In the genomic region with DNA sequence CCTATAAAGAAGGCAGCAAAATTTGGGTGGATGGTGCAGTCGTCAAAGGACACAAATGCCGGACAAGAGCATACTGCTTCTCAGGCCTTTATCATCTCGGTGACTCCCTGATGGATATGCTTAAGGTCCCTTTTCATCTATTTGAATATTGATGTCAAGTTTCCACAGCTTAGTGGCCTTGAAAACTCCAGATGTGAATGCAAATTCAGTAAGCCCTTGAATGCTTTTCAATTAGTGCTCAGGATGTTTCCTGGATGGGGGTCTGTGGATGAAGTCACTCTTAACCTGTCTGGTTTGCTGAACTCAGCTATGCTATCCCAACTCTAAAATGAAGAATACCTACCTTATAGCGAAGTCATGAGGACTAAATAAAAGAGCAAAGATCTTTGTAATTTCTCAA, we compare ENCODE assay signal across 28 cellular contexts. TPM values are rescaled to one million over a fixed set of nuclear protein-coding genes. Genes with fewer than 3 reads are reported as not detected.
"Had no signal": no experiment of that assay in that cellular context is flagged by ENCODE, and none has a peak within 500 bp of the region (broad histone marks: within the 10 kb centered on the region; RNA-seq: fewer than 3 reads in every experiment).

No MANE protein-coding gene starts in this region.

- H3K27ac ChIP-seq: ascending aorta, breast epithelium, cardiac muscle cell, colonic mucosa, epithelial cell of prostate, esophagus squamous epithelium, heart left ventricle had no signal

- H3K4me3 ChIP-seq: ascending aorta, breast epithelium, cardiac muscle cell, colonic mucosa, esophagus squamous epithelium, heart left ventricle had no signal

- H3K4me3 Mint-ChIP-seq: activated CD4-positive, alpha-beta memory T cell treated with anti-CD3 and anti-CD28 coated beads for 36 hours; activated CD4-positive, alpha-beta T cell treated with anti-CD3 and anti-CD28 coated beads for 36 hours; activated CD4-positive, alpha-beta T cell treated with anti-CD3 and anti-CD28 coated beads, Interleukin-2, amount 10 ng/mL, durations not matched to agents 24 days and 14 days; activated naive CD4-positive, alpha-beta T cell treated with anti-CD3 and anti-CD28 coated beads, Interleukin-2, amount 10 ng/mL, durations not matched to agents 7 days and 5 days; activated naive CD8-positive, alpha-beta T cell treated with anti-CD3 and anti-CD28 coated beads, Interleukin-2, amount 10 ng/mL, durations not matched to agents 7 days and 5 days; activated T-cell treated with anti-CD3 and anti-CD28 coated beads, Interleukin-2, amount 50 U/mL, for 24 hours; activated T-cell treated with anti-CD3 and anti-CD28 coated beads, Interleukin-2, amount 50 U/mL, for 72 hours; brain; T-helper 17 cell had no signal

- H3K9me3 Mint-ChIP-seq: activated CD4-positive, alpha-beta memory T cell treated with anti-CD3 and anti-CD28 coated beads for 36 hours; activated CD4-positive, alpha-beta T cell treated with anti-CD3 and anti-CD28 coated beads, Interleukin-2, amount 10 ng/mL, durations not matched to agents 24 days and 14 days; activated naive CD4-positive, alpha-beta T cell treated with anti-CD3 and anti-CD28 coated beads, Interleukin-2, amount 10 ng/mL, durations not matched to agents 7 days and 5 days; activated naive CD4-positive, alpha-beta T cell treated with anti-CD3 and anti-CD28 coated beads, Interleukin-2, amount 50 U/mL, for 72 hours; activated naive CD8-positive, alpha-beta T cell treated with anti-CD3 and anti-CD28 coated beads, Interleukin-2, amount 10 ng/mL, durations not matched to agents 7 days and 5 days; activated T-cell treated with anti-CD3 and anti-CD28 coated beads, Interleukin-2, amount 50 U/mL, for 24 hours; activated T-cell treated with anti-CD3 and anti-CD28 coated beads, Interleukin-2, amount 50 U/mL, for 72 hours; brain had no signal

- H3K4me1 ChIP-seq: ascending aorta, breast epithelium, colonic mucosa had no signal

- DNase-seq: activated CD4-positive, alpha-beta memory T cell treated with anti-CD3 and anti-CD28 coated beads for 36 hours; activated CD4-positive, alpha-beta T cell treated with anti-CD3 and anti-CD28 coated beads for 36 hours; activated CD4-positive, alpha-beta T cell treated with anti-CD3 and anti-CD28 coated beads, Interleukin-2, amount 10 ng/mL, durations not matched to agents 24 days and 14 days; activated CD4-positive, CD25-positive, alpha-beta regulatory T cell; activated CD4-positive, CD25-positive, alpha-beta regulatory T cell treated with anti-CD3 and anti-CD28 coated beads, Interleukin-2, amount 50 U/mL, for 72 hours; activated CD8-positive, alpha-beta memory T cell treated with anti-CD3 and anti-CD28 coated beads, Interleukin-2, amount 50 U/mL, for 48 hours; activated gamma-delta T cell; activated naive CD4-positive, alpha-beta T cell; activated naive CD4-positive, alpha-beta T cell treated with anti-CD3 and anti-CD28 coated beads, Interleukin-2, amount 10 ng/mL, durations not matched to agents 7 days and 5 days; activated naive CD8-positive, alpha-beta T cell treated with anti-CD3 and anti-CD28 coated beads, Interleukin-2, amount 10 ng/mL, durations not matched to agents 7 days and 5 days; activated T-cell treated with anti-CD3 and anti-CD28 coated beads for 4 hours; activated T-cell treated with anti-CD3 and anti-CD28 coated beads, Interleukin-2, amount 50 U/mL, for 24 hours; activated T-cell treated with anti-CD3 and anti-CD28 coated beads, Interleukin-2, amount 50 U/mL, for 72 hours; central memory CD4-positive, alpha-beta T cell; cerebellar nuclear complex; colonic mucosa; effector CD8-positive, alpha-beta T cell; esophagus squamous epithelium; foreskin melanocyte; heart left ventricle; T-helper 17 cell had no signal

- H3K36me3 ChIP-seq: breast epithelium, cardiac muscle cell, colonic mucosa, esophagus squamous epithelium had no signal

- H3K27me3 Mint-ChIP-seq: activated CD4-positive, alpha-beta memory T cell treated with anti-CD3 and anti-CD28 coated beads for 36 hours; activated CD4-positive, alpha-beta T cell treated with anti-CD3 and anti-CD28 coated beads for 36 hours; activated CD4-positive, alpha-beta T cell treated with anti-CD3 and anti-CD28 coated beads, Interleukin-2, amount 10 ng/mL, durations not matched to agents 24 days and 14 days; activated naive CD4-positive, alpha-beta T cell treated with anti-CD3 and anti-CD28 coated beads, Interleukin-2, amount 10 ng/mL, durations not matched to agents 7 days and 5 days; activated naive CD8-positive, alpha-beta T cell treated with anti-CD3 and anti-CD28 coated beads, Interleukin-2, amount 10 ng/mL, durations not matched to agents 7 days and 5 days; activated T-cell treated with anti-CD3 and anti-CD28 coated beads, Interleukin-2, amount 50 U/mL, for 24 hours; T-helper 17 cell had no signal

- H3K36me3 Mint-ChIP-seq: activated CD4-positive, alpha-beta memory T cell treated with anti-CD3 and anti-CD28 coated beads for 36 hours; activated naive CD4-positive, alpha-beta T cell treated with anti-CD3 and anti-CD28 coated beads, Interleukin-2, amount 50 U/mL, for 72 hours; brain had no signal

- ATAC-seq: activated CD4-positive, alpha-beta T cell treated with anti-CD3 and anti-CD28 coated beads for 36 hours; activated naive CD4-positive, alpha-beta T cell treated with anti-CD3 and anti-CD28 coated beads, Interleukin-2, amount 50 U/mL, for 72 hours; activated T-cell treated with anti-CD3 and anti-CD28 coated beads, Interleukin-2, amount 50 U/mL, for 72 hours; heart left ventricle; T-helper 17 cell had no signal

- H3K9me3 ChIP-seq: ascending aorta, breast epithelium, colonic mucosa, esophagus squamous epithelium, heart left ventricle had no signal

- H3K27me3 ChIP-seq: ascending aorta, breast epithelium, cardiac muscle cell, colonic mucosa, esophagus squamous epithelium, heart left ventricle had no signal

- H3K27ac Mint-ChIP-seq: activated CD4-positive, alpha-beta memory T cell treated with anti-CD3 and anti-CD28 coated beads for 36 hours; activated CD4-positive, alpha-beta T cell treated with anti-CD3 and anti-CD28 coated beads for 36 hours; activated CD4-positive, alpha-beta T cell treated with anti-CD3 and anti-CD28 coated beads, Interleukin-2, amount 10 ng/mL, durations not matched to agents 24 days and 14 days; activated naive CD4-positive, alpha-beta T cell treated with anti-CD3 and anti-CD28 coated beads, Interleukin-2, amount 10 ng/mL, durations not matched to agents 7 days and 5 days; activated naive CD4-positive, alpha-beta T cell treated with anti-CD3 and anti-CD28 coated beads, Interleukin-2, amount 50 U/mL, for 72 hours; activated naive CD8-positive, alpha-beta T cell treated with anti-CD3 and anti-CD28 coated beads, Interleukin-2, amount 10 ng/mL, durations not matched to agents 7 days and 5 days; activated T-cell treated with anti-CD3 and anti-CD28 coated beads, Interleukin-2, amount 50 U/mL, for 24 hours; activated T-cell treated with anti-CD3 and anti-CD28 coated beads, Interleukin-2, amount 50 U/mL, for 72 hours; T-helper 17 cell had no signal

RNA-seq across cellular contexts. Expression of gene REM2, which starts 10.7 kb away (rescaled TPM):
- total RNA-seq: dermis microvascular lymphatic vessel endothelial cell had no signal
